7 cellular contexts compared by ENCODE assay signal in the genomic region with DNA sequence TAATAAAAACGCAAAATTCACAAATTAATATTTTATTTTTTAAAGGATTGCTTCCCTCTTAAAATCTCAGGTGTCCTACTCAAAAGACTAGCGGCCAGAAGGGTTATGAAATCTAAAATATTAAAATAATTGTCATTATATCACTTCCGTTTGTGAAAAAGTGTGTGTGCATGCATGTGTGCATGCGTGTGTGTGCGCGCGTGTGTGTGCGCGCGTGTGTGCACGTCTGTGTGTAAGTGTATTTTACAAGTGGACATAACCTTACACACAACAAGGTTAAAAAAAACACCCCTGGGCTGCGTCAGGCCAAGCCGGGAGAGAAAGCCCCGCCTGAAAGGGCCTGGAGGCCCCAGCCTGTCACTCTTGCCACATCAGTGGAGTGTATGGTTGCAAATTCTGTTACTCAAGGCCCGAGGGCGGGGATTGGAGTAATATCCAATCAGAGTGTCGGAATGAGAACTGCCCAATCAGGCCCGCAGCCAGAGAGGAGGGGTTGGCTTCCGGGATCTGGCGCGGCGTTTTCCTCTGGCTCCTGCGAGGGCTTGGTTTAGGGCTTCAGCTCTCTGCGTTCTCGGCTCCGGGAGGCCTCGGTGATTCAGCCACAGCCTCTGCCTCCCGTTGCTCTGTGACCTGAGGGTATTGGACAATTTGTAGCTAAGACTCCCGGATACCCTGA. TPM values are rescaled to one million over a fixed set of nuclear protein-coding genes. Genes with fewer than 3 reads are reported as not detected.
DNase-seq lines count a peak whose midpoint lies in the region; ATAC-seq and TF ChIP-seq lines count a peak whose summit lies in the region.
"Not testable (repeated sequence)": the region's sequence is repeated elsewhere in the genome, so short reads cannot be mapped to it uniquely, and the experiment has no call there.

A gene (plus strand): TSS at position 518 of the 676 bp plus-strand sequence. CDS start 168 bp downstream, outside the sequence.

- H3K27me3 Mint-ChIP-seq in activated CD4-positive, alpha-beta T cell treated with anti-CD3 and anti-CD28 coated beads for 36 hours; memory B cell: not testable (repeated sequence)

- CTCF ChIA-PET in activated CD4-positive, alpha-beta T cell treated with anti-CD3 and anti-CD28 coated beads for 36 hours (lab: Charles Lee) = interaction anchor here (0.8 to 1.4 kb wide), 2 partner anchors 10 to 17 kb away, joined by 3 read pairs; no protein-coding TSS in a partner anchor

- DNase-seq in HT1080 (ENCODE audit: low read depth); foreskin keratinocyte: not testable (repeated sequence)
- peak; percentile 70 for DNase-seq in activated CD4-positive, alpha-beta T cell treated with anti-CD3 and anti-CD28 coated beads for 36 hours
- DNase-seq in body of pancreas (peak; percentile 57 to 66 (median 60)), memory B cell (ENCODE audit: low spot score in 2 of 2) (peak; percentile 23 to 35), sigmoid colon (peak; percentile 80)

- H3K9me3 Mint-ChIP-seq in activated CD4-positive, alpha-beta T cell treated with anti-CD3 and anti-CD28 coated beads for 36 hours (ENCODE audit: low read depth); memory B cell: not testable (repeated sequence)

- H3K4me1 Mint-ChIP-seq in activated CD4-positive, alpha-beta T cell treated with anti-CD3 and anti-CD28 coated beads for 36 hours; memory B cell: not testable (repeated sequence)

- H3K27ac ChIP-seq in body of pancreas (peak within 1 kb of the TSS in 2 of 4 donors; percentile 65 to 72), sigmoid colon (peak within 1 kb of the TSS; percentile 51 to 77 (median 64))
- not testable (repeated sequence) for H3K27ac ChIP-seq in foreskin keratinocyte

- ATAC-seq in GM19023 (IDR thresholded peaks at IDR 0.05; ENCODE audit: unreplicated experiment) = peak; percentile 37
- peak; percentile 95 for ATAC-seq in activated CD4-positive, alpha-beta T cell treated with anti-CD3 and anti-CD28 coated beads for 36 hours
- peak; percentile 97 for ATAC-seq in body of pancreas
- ATAC-seq in foreskin keratinocyte = peak; percentile 91
- ATAC-seq in memory B cell (ENCODE audit: low read depth) = peak; percentile 70

- not testable (repeated sequence) for H3K36me3 ChIP-seq in body of pancreas (replicated peaks in 1 of 2; ENCODE audit: insufficient read depth in 1 of 2, low read depth in 2 of 2); sigmoid colon

- not testable (repeated sequence) for TF ChIP-seq EP300 in sigmoid colon (IDR thresholded peaks at IDR 0.05)

- not testable (repeated sequence) for H3K4me1 ChIP-seq in body of pancreas, foreskin keratinocyte, sigmoid colon

- TF ChIP-seq CTCF in body of pancreas (IDR thresholded peaks at IDR 0.05); foreskin keratinocyte (conservative IDR thresholded peaks at IDR 0.05); sigmoid colon (IDR thresholded peaks at IDR 0.05): not testable (repeated sequence)

- TF ChIP-seq POLR2A in body of pancreas (IDR thresholded peaks at IDR 0.05); sigmoid colon (IDR thresholded peaks at IDR 0.05): not testable (repeated sequence)

- H3K9me3 ChIP-seq in body of pancreas, sigmoid colon: not testable (repeated sequence)

- WGBS in body of pancreas, 2 donors = 36 to 44% methylated on average over 21 to 23 of the region's 29 CpGs
- 35 to 50% methylated on average over 22 of the region's 29 CpGs for WGBS in sigmoid colon, 2 donors

- H3K27me3 ChIP-seq in body of pancreas, foreskin keratinocyte, sigmoid colon: not testable (repeated sequence)

- not testable (repeated sequence) for H3K36me3 Mint-ChIP-seq in activated CD4-positive, alpha-beta T cell treated with anti-CD3 and anti-CD28 coated beads for 36 hours (ENCODE audit: low read depth); memory B cell

- POLR2A ChIA-PET in activated CD4-positive, alpha-beta T cell treated with anti-CD3 and anti-CD28 coated beads for 36 hours (lab: Charles Lee) = interaction anchor here (1.1 to 1.4 kb wide), 2 partner anchors 71 to 158 kb away, joined by 3 to 5 read pairs; a partner anchor contains a TSS

- not testable (repeated sequence) for H3K4me3 Mint-ChIP-seq in activated CD4-positive, alpha-beta T cell treated with anti-CD3 and anti-CD28 coated beads for 36 hours; memory B cell

- intact Hi-C loops in activated CD4-positive, alpha-beta T cell treated with anti-CD3 and anti-CD28 coated beads for 36 hours (cut with DNase I, micrococcal nuclease); body of pancreas (cut with DNase I); sigmoid colon (cut with DNase I): not testable (repeated sequence)

- not testable (repeated sequence) for H3K27ac Mint-ChIP-seq in activated CD4-positive, alpha-beta T cell treated with anti-CD3 and anti-CD28 coated beads for 36 hours; memory B cell

- H3K4me3 ChIP-seq in body of pancreas = not testable (repeated sequence)
- peak within 1 kb of the TSS; percentile 24 to 46 (median 37) for H3K4me3 ChIP-seq in sigmoid colon

RNA-seq across cellular contexts. Expression of the gene that starts here (rescaled TPM):
- total RNA-seq in HT1080 (2014; rRNA removed; shearing (Covaris generic)) = 80.6 and 94.6 TPM in 2 replicates
- polyA plus RNA-seq in HT1080 (2015; cell fraction: cytosol; rRNA removed) = 64.7 and 82.4 TPM in 2 replicates
- 63.9 and 71.2 TPM in 2 replicates for polyA plus RNA-seq in HT1080 (2015; cell fraction: nucleus; rRNA removed)
- 10 to 100 TPM; 17.1 to 24.6 TPM for total RNA-seq in activated CD4-positive, alpha-beta T cell treated with anti-CD3 and anti-CD28 coated beads for 36 hours
- 10 to 100 TPM; 21.4 to 27.2 TPM for total RNA-seq in body of pancreas
- total RNA-seq in foreskin keratinocyte = 7.5 and 8.1 TPM in 2 replicates
- 2.5 and 2.8 TPM in 2 replicates for polyA plus RNA-seq in foreskin keratinocyte
- 10 to 100 TPM; 27.1 to 47.2 (median 28.5) TPM for total RNA-seq in sigmoid colon
- polyA plus RNA-seq in sigmoid colon = 1 to 10 TPM; 2.5 to 4.2 (median 3.4) TPM

Comparison
In these comparisons a context has a peak if more than half of its experiments do, and no peak if none do; other contexts are left out.
1. ATAC-seq: peak in every context shown above with its lines; median percentile 97 in body of pancreas; 95 in activated CD4-positive, alpha-beta T cell treated with anti-CD3 and anti-CD28 coated beads for 36 hours; 91 in foreskin keratinocyte; 70 in memory B cell; 37 in GM19023.